Comparison of ENCODE assay signal across 28 cellular contexts in the genomic region with DNA sequence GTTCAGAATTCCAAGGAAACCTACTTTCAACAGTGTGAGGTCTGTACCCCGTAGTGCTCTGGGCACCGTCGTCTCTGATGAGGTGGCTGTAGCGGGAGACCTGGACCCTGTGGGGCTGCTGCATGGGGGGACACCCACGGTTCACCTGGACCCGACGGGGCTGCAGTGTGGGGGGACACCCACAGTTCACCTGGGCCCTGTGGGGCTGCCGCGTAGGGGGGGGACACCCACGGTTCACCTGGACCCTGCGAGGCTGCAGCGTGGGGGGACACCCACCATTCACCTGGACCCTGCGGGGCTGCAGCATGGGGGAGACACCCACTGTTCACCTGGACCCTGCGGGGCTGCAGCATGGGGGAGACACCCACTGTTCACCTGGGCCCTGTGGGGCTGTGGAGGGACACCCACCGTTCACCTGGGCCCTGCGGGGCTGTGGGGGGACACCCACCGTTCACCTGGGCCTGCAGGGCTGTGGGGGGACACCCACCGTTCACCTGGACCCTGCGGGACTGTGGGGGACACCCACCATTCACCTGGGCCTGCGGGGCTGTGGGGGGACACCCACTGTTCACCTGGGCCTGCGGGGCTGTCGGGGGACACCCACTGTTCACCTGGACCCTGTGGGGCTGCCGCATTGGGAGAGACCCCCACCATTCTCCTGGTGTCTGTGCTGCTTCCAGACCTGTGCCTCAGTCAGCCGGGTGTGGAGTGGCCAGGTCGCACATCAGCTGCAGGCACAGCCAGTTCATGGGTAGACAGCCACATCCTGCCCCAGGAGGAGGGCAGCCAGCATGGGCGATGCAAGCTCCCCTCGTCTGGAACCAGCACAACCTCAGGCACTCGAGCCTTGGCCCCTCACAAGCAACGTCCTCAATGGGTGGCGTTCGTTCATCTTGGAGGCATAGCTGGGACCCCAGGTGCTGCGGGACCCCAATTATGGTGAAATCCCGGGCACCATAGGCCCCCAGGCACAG.
"Had no signal": no experiment of that assay in that cellular context is flagged by ENCODE, and none has a peak within 500 bp of the region (broad histone marks: within the 10 kb centered on the region; RNA-seq: fewer than 3 reads in every experiment).

No MANE protein-coding gene starts in this region.

- H3K9me3 ChIP-seq: adrenal gland, body of pancreas, breast epithelium, SJCRH30 had no signal

- H3K9ac ChIP-seq: KMS-11 had no signal

- H3K27me3 ChIP-seq: adrenal gland, body of pancreas had no signal

- DNase-seq: activated CD4-positive, alpha-beta T cell treated with anti-CD3 and anti-CD28 coated beads for 36 hours; activated CD4-positive, alpha-beta T cell treated with anti-CD3 and anti-CD28 coated beads, Interleukin-2, amount 10 ng/mL, durations not matched to agents 7 days and 5 days; activated CD4-positive, alpha-beta T cell treated with anti-CD3 and anti-CD28 coated beads, Interleukin-2, amount 50 U/mL, for 48 hours; activated CD8-positive, alpha-beta T cell treated with anti-CD3 and anti-CD28 coated beads, Interleukin-2, amount 10 ng/mL, durations not matched to agents 7 days and 5 days; activated gamma-delta T cell treated with Interleukin-2 at 50 U/mL for 16 hours; activated naive CD4-positive, alpha-beta T cell treated with anti-CD3 and anti-CD28 coated beads for 36 hours; activated T-cell treated with anti-CD3 and anti-CD28 coated beads, Interleukin-2, amount 50 U/mL, for 24 hours; adrenal gland; body of pancreas; MM.1S; MV-4-11; NCI-H1092; NCI-H1436 treated with DMSO at 0.1 percent for 48 hours; NCI-H1694 treated with DMSO at 0.1 percent for 48 hours; NCI-H2029; NCI-H345; NCI-H524 treated with DMSO at 0.1 percent for 48 hours; SHP77; SJCRH30 had no signal

- H3K4me3 ChIP-seq: adrenal gland, body of pancreas, breast epithelium, SJCRH30, SK-N-MC had no signal

- ATAC-seq: activated CD4-positive, alpha-beta T cell treated with anti-CD3 and anti-CD28 coated beads for 36 hours; activated CD4-positive, CD25-positive, alpha-beta regulatory T cell treated with anti-CD3 and anti-CD28 coated beads, Interleukin-2, amount 50 U/mL, for 24 hours; activated CD8-positive, alpha-beta T cell treated with anti-CD3 and anti-CD28 coated beads, Interleukin-2, amount 10 ng/mL, durations not matched to agents 7 days and 5 days; activated naive CD4-positive, alpha-beta T cell treated with anti-CD3 and anti-CD28 coated beads, Interleukin-2, amount 50 U/mL, for 72 hours; body of pancreas; Panc1; WTC11 had no signal

- H3K36me3 ChIP-seq: adrenal gland, breast epithelium, SJCRH30 had no signal

- H3K4me1 ChIP-seq: adrenal gland, body of pancreas, breast epithelium had no signal

- H3K27ac ChIP-seq: adrenal gland, body of pancreas, breast epithelium, KMS-11, SJCRH30, SK-N-MC had no signal

- H3K4me2 ChIP-seq: KMS-11 had no signal

- FAIRE-seq: astrocyte, TTC549 had no signal
